17 cellular contexts compared by ENCODE assay signal in genomic region chr21:17782051-17782450, GRCh38. TPM values are rescaled to one million over a fixed set of nuclear protein-coding genes. Genes with fewer than 3 reads are reported as not detected.
DNase-seq lines count a peak whose midpoint lies in the region; ATAC-seq lines count a peak whose summit lies in the region.
"Had no signal": no experiment of that assay in that cellular context is flagged by ENCODE, and none has a peak within 500 bp of the region (broad histone marks: within the 10 kb centered on the region; RNA-seq: fewer than 3 reads in every experiment).

No MANE protein-coding gene starts in this region.

- H2BK5ac ChIP-seq in mesendoderm (ENCODE audit: low read length), result no peak overlapping the region

- H3K4me3 Mint-ChIP-seq in CD8-positive, alpha-beta memory T cell, result peak overlapping the region; percentile 47 to 84 (median 73)
- peak overlapping the region; percentile 75 for H3K4me3 Mint-ChIP-seq in T-helper 17 cell
- H3K4me3 Mint-ChIP-seq: dendritic cell treated with granulocyte-macrophage colony-stimulating factor and Interleukin-4, amounts not matched to agents 40 ng/mL and 50 ng/mL, for 4 days had no signal

- DNase-seq in CD8-positive, alpha-beta memory T cell, result peak in 1 of 5 donors; percentile 42
- DNase-seq in T-helper 17 cell, result peak in 1 of 3 donors; percentile 25
- no peak for DNase-seq in mesendoderm
- DNase-seq in GM19240 (ENCODE audit: insufficient read length, low spot score), result no peak
- DNase-seq in NCI-H1092 treated with DMSO at 0.1 percent for 48 hours (lab: John Stamatoyannopoulos, UW), result no peak
- no peak for DNase-seq in NCI-H187 treated with DMSO at 0.1 percent for 48 hours (lab: John Stamatoyannopoulos, UW)
- DNase-seq: hippocampal formation; KBM-7; NCI-H187; NCI-H526; stimulated activated CD8-positive, alpha-beta memory T cell treated with anti-CD3 and anti-CD28 coated beads, Interleukin-4, amount 100 ng/mL, for 48 hours had no signal

- H3K79me1 ChIP-seq in mesendoderm (ENCODE audit: low read length), result no peaks in the 10 kb centered on the region

- no peaks in the 10 kb centered on the region for H3K27me3 Mint-ChIP-seq in CD8-positive, alpha-beta memory T cell
- no peaks in the 10 kb centered on the region for H3K27me3 Mint-ChIP-seq in T-helper 17 cell

- no peaks in the 10 kb centered on the region for H3K9me3 ChIP-seq in CD8-positive, alpha-beta memory T cell (ENCODE audit: low read length)
- H3K9me3 ChIP-seq in T-helper 17 cell (ENCODE audit: control insufficient read depth, low read length, poor library complexity, severe bottlenecking), result no peaks in the 10 kb centered on the region
- H3K9me3 ChIP-seq: ascending aorta had no signal

- H3K79me2 ChIP-seq in mesendoderm (ENCODE audit: control insufficient read depth, insufficient read depth, low read length), result no peaks in the 10 kb centered on the region

- H2AK5ac ChIP-seq in mesendoderm (ENCODE audit: low read length), result no peak overlapping the region

- POLR2A ChIA-PET in CD8-positive, alpha-beta memory T cell (lab: Charles Lee), result interaction anchor here (1.7 to 5.8 kb wide), 3 partner anchors 10 to 36 kb away, joined by 6 to 53 read pairs (median 8); partner anchors contain the start of gene C21orf91

- H3K9me3 Mint-ChIP-seq in CD8-positive, alpha-beta memory T cell, result no peaks in the 10 kb centered on the region
- H3K9me3 Mint-ChIP-seq: dendritic cell treated with granulocyte-macrophage colony-stimulating factor and Interleukin-4, amounts not matched to agents 40 ng/mL and 50 ng/mL, for 4 days had no signal

- WGBS in mesendoderm (ENCODE audit: extremely low coverage, insufficient coverage, low lambda C conversion rate), result no CpG with 5 or more reads among the region's 1 CpG

- H3K4ac ChIP-seq in mesendoderm (ENCODE audit: low read depth, low read length), result no peak overlapping the region

- no peak overlapping the region for H3K56ac ChIP-seq in mesendoderm (ENCODE audit: low read length)

- no peak overlapping the region for H3K9ac ChIP-seq in mesendoderm (ENCODE audit: low read length)
- H3K9ac ChIP-seq: BLaER1 had no signal

- no peak overlapping the region for H3K4me2 ChIP-seq in mesendoderm (ENCODE audit: low read length)
- H3K4me2 ChIP-seq: BLaER1 had no signal

- H3K27me3 ChIP-seq in CD8-positive, alpha-beta memory T cell (ENCODE audit: insufficient read depth, low read length, poor library complexity, severe bottlenecking), result no peaks in the 10 kb centered on the region
- no peaks in the 10 kb centered on the region for H3K27me3 ChIP-seq in mesendoderm (ENCODE audit: insufficient read depth, low read length, poor library complexity)
- H3K27me3 ChIP-seq: ascending aorta, BLaER1 had no signal

- H4K5ac ChIP-seq in mesendoderm (ENCODE audit: low read length), result no peak overlapping the region

- no peak overlapping the region for H2BK15ac ChIP-seq in mesendoderm (replicated peaks; ENCODE audit: low read depth)

- H3K27ac Mint-ChIP-seq in CD8-positive, alpha-beta memory T cell, result peak overlapping the region; percentile 79 to 98 (median 94)
- peak overlapping the region; percentile 85 for H3K27ac Mint-ChIP-seq in T-helper 17 cell
- H3K27ac Mint-ChIP-seq: dendritic cell treated with granulocyte-macrophage colony-stimulating factor and Interleukin-4, amounts not matched to agents 40 ng/mL and 50 ng/mL, for 4 days had no signal

- peaks cover 11 to 17% (median 15%) of the 10 kb centered on the region in 3 donors for H3K36me3 Mint-ChIP-seq in CD8-positive, alpha-beta memory T cell
- H3K36me3 Mint-ChIP-seq in T-helper 17 cell (ENCODE audit: low read depth), result peaks cover 6% of the 10 kb centered on the region

- no peak overlapping the region for H3K27ac ChIP-seq in CD8-positive, alpha-beta memory T cell (ENCODE audit: low read depth, low read length)
- H3K27ac ChIP-seq in mesendoderm (ENCODE audit: low read depth, low read length), result no peak overlapping the region
- H3K27ac ChIP-seq: ascending aorta, BLaER1 had no signal

- no peak overlapping the region for H3K23ac ChIP-seq in mesendoderm (ENCODE audit: low read length)

- H3K4me1 Mint-ChIP-seq in CD8-positive, alpha-beta memory T cell, result peaks cover 83 to 92% (median 87%) of the 10 kb centered on the region in 3 donors
- H3K4me1 Mint-ChIP-seq in T-helper 17 cell, result peaks cover 68% of the 10 kb centered on the region

- H3K4me1 ChIP-seq in CD8-positive, alpha-beta memory T cell (ENCODE audit: insufficient read depth, low read length), result peaks cover 76% of the 10 kb centered on the region
- no peaks in the 10 kb centered on the region for H3K4me1 ChIP-seq in mesendoderm (ENCODE audit: control insufficient read depth, low read depth, low read length)
- H3K4me1 ChIP-seq: ascending aorta had no signal

- H2BK120ac ChIP-seq in mesendoderm (ENCODE audit: low read depth, low read length), result no peak overlapping the region

- H3K4me3 ChIP-seq in CD8-positive, alpha-beta memory T cell (ENCODE audit: low read length), result no peak overlapping the region
- H3K4me3 ChIP-seq in mesendoderm (ENCODE audit: low read length), result no peak overlapping the region
- H3K4me3 ChIP-seq: ascending aorta, BLaER1 had no signal

- ATAC-seq in GM21576 (IDR thresholded peaks at IDR 0.05; ENCODE audit: unreplicated experiment) (peak; percentile 21), T-helper 17 cell (peak; percentile 47), GM21723 (IDR thresholded peaks at IDR 0.05; ENCODE audit: unreplicated experiment) (no peak)
- ATAC-seq: left lobe of liver had no signal

- CTCF ChIA-PET in CD8-positive, alpha-beta memory T cell (lab: Charles Lee), result interaction anchor here (1.1 to 2.8 kb wide), 10 partner anchors 8 to 93 kb away, joined by 3 to 11 read pairs (median 4); no protein-coding TSS in a partner anchor

- H3K18ac ChIP-seq in mesendoderm (ENCODE audit: low read length), result no peak overlapping the region

- H3K36me3 ChIP-seq in CD8-positive, alpha-beta memory T cell (ENCODE audit: insufficient read depth, low read length), result no peaks in the 10 kb centered on the region
- peaks cover 4% of the 10 kb centered on the region for H3K36me3 ChIP-seq in mesendoderm (ENCODE audit: control insufficient read depth, insufficient read depth, low read length)

- H4K8ac ChIP-seq in mesendoderm (ENCODE audit: low read depth, low read length), result peak overlapping the region; percentile 15

RNA-seq across cellular contexts. Expression of gene C21orf91, which starts 37.1 kb away (rescaled TPM):
- 10 to 100 TPM; 39.6 to 42.8 TPM for total RNA-seq in CD8-positive, alpha-beta memory T cell
- 54.1 TPM for polyA plus RNA-seq in CD8-positive, alpha-beta memory T cell
- 10 to 100 TPM; 54.9 to 68.1 TPM for total RNA-seq in T-helper 17 cell
- polyA plus RNA-seq in mesendoderm (2013, experiment 1 of 2), result 23.7 TPM
- polyA plus RNA-seq in mesendoderm (2013, experiment 2 of 2), result 25.8 TPM
